In the genomic region with DNA sequence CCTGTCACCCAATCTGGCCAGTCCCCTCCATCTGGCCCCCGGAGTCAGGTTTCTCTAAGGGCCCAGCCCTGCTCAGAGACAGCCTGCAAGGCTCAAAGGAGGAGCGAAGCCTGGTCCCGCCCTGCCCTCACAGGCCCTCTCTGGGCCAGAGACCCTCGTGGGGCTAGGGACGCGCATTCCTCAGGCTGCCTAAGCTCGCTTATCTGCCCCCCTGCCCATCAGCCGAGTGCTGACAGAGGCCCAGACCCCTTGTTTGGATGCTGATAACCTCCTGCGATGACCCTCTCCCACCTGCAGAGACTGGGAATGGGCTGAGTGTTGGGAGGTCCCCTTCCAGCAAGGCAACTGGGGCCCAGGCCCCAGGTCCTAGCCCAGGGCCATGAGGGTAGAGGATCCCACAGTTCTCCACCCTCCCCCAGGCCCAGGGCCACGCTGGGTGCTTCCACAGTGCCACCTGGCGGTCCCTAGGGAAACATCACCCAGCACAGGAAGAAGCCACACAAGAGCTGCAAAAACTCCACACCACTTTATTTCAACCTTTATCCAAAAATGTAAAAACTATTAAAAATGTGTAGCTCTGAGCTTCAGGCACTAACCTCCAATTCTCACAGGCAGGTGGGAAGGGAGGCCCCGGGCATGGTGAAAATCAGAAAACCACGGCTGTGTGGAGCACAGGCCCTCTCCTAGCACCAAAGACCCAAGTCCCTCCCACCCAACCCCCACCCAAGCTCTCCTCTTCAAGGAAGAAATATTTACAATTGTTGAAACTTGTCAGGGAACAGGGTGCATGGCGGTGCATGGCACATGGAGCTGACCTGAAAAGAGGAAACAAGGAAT, we compare ENCODE assay signal across 1 cellular context.
A peak's percentile ranks its signal among the peaks of the same experiment; 100 is the strongest.
TF ChIP-seq lines count a peak whose summit lies in the region.

No MANE protein-coding gene starts in this region.

TF ChIP-seq in K562, 482 proteins besides CTCF, POLR2A, EP300 and RAD21 (continued from another document and continues in another):
- TF ChIP-seq, protein P1, sequence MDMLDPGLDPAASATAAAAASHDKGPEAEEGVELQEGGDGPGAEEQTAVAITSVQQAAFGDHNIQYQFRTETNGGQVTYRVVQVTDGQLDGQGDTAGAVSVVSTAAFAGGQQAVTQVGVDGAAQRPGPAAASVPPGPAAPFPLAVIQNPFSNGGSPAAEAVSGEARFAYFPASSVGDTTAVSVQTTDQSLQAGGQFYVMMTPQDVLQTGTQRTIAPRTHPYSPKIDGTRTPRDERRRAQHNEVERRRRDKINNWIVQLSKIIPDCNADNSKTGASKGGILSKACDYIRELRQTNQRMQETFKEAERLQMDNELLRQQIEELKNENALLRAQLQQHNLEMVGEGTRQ (CRISPR knock-in tag; IDR thresholded peaks at IDR 0.05): no peak
- TF ChIP-seq NFYB (IDR thresholded peaks at IDR 0.05; ENCODE audit: extremely low read depth, insufficient read length) (no peak), KDM5B (IDR thresholded peaks at IDR 0.05; ENCODE audit: insufficient replicate concordance, low read depth, low read length) (no peak), ZBTB17 (CRISPR knock-in tag; IDR thresholded peaks at IDR 0.05) (no peak), NCOA6 (IDR thresholded peaks at IDR 0.05) (no peak), CBFA2T3 (IDR thresholded peaks at IDR 0.05) (no peak), SMC3 (conservative IDR thresholded peaks at IDR 0.05; ENCODE audit: insufficient read depth, low read depth, low read length) (peak; percentile 84), SRSF1 (IDR thresholded peaks at IDR 0.05; ENCODE audit: low read depth, low read length) (no peak), ZNF696 (CRISPR knock-in tag; conservative IDR thresholded peaks at IDR 0.05) (no peak), PHF8 (IDR thresholded peaks at IDR 0.05; ENCODE audit: borderline replicate concordance, low read length) (no peak), RFX7 (CRISPR knock-in tag; IDR thresholded peaks at IDR 0.05) (no peak), SP1 (CRISPR knock-in tag; IDR thresholded peaks at IDR 0.05) (no peak), MEF2A (IDR thresholded peaks at IDR 0.05; ENCODE audit: control insufficient read depth, low read depth, low read length) (no peak), XRCC3 (IDR thresholded peaks at IDR 0.05) (no peak), YBX1 (IDR thresholded peaks at IDR 0.05) (no peak), KLF13 (tag; IDR thresholded peaks at IDR 0.05; ENCODE audit: borderline replicate concordance, low read depth) (no peak), ZNF384 (IDR thresholded peaks at IDR 0.05; ENCODE audit: low read depth, low read length) (0 out of 2 replicates have a peak, but pooled peaks have one; percentile 13), SMAD1 (IDR thresholded peaks at IDR 0.05; ENCODE audit: low read depth, low read length, partially characterized antibody) (no peak), KLF10 (CRISPR knock-in tag; IDR thresholded peaks at IDR 0.05) (no peak), ERF (CRISPR knock-in tag; IDR thresholded peaks at IDR 0.05) (no peak), STAG1 (CRISPR knock-in tag; IDR thresholded peaks at IDR 0.05; ENCODE audit: borderline replicate concordance) (peak; percentile 67; the same call in 1 of the 2 replicates), SREBF2 (CRISPR knock-in tag; IDR thresholded peaks at IDR 0.05) (no peak), IRF2 (CRISPR knock-in tag; IDR thresholded peaks at IDR 0.05) (no peak), BMI1 (IDR thresholded peaks at IDR 0.05; ENCODE audit: low read length) (no peak), CC2D1A (IDR thresholded peaks at IDR 0.05) (peak; percentile 45; the same call in 1 of the 2 replicates), MTA1 (IDR thresholded peaks at IDR 0.05; ENCODE audit: borderline replicate concordance) (no peak), CBFB (CRISPR knock-in tag; IDR thresholded peaks at IDR 0.05) (no peak), ZNF764 (CRISPR knock-in tag; IDR thresholded peaks at IDR 0.05; ENCODE audit: low read depth) (no peak), SPI1 (IDR thresholded peaks at IDR 0.05; ENCODE audit: borderline replicate concordance, low read depth, low read length) (no peak), CTBP1 (IDR thresholded peaks at IDR 0.05; ENCODE audit: borderline replicate concordance) (no peak), ZSCAN29 (IDR thresholded peaks at IDR 0.05) (no peak), SMAD2 (IDR thresholded peaks at IDR 0.05; ENCODE audit: low read depth, low read length) (no peak), ZNF583 (CRISPR knock-in tag; IDR thresholded peaks at IDR 0.05) (no peak), ZBED1 (IDR thresholded peaks at IDR 0.05) (no peak), NRF1 (conservative IDR thresholded peaks at IDR 0.05 in 1 of 2, IDR thresholded peaks at IDR 0.05 in 1 of 2) (no peak)
- TF ChIP-seq, protein P2, sequence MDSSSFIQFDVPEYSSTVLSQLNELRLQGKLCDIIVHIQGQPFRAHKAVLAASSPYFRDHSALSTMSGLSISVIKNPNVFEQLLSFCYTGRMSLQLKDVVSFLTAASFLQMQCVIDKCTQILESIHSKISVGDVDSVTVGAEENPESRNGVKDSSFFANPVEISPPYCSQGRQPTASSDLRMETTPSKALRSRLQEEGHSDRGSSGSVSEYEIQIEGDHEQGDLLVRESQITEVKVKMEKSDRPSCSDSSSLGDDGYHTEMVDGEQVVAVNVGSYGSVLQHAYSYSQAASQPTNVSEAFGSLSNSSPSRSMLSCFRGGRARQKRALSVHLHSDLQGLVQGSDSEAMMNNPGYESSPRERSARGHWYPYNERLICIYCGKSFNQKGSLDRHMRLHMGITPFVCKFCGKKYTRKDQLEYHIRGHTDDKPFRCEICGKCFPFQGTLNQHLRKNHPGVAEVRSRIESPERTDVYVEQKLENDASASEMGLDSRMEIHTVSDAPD (CRISPR knock-in tag; IDR thresholded peaks at IDR 0.05): no peak
- TF ChIP-seq, protein P3, sequence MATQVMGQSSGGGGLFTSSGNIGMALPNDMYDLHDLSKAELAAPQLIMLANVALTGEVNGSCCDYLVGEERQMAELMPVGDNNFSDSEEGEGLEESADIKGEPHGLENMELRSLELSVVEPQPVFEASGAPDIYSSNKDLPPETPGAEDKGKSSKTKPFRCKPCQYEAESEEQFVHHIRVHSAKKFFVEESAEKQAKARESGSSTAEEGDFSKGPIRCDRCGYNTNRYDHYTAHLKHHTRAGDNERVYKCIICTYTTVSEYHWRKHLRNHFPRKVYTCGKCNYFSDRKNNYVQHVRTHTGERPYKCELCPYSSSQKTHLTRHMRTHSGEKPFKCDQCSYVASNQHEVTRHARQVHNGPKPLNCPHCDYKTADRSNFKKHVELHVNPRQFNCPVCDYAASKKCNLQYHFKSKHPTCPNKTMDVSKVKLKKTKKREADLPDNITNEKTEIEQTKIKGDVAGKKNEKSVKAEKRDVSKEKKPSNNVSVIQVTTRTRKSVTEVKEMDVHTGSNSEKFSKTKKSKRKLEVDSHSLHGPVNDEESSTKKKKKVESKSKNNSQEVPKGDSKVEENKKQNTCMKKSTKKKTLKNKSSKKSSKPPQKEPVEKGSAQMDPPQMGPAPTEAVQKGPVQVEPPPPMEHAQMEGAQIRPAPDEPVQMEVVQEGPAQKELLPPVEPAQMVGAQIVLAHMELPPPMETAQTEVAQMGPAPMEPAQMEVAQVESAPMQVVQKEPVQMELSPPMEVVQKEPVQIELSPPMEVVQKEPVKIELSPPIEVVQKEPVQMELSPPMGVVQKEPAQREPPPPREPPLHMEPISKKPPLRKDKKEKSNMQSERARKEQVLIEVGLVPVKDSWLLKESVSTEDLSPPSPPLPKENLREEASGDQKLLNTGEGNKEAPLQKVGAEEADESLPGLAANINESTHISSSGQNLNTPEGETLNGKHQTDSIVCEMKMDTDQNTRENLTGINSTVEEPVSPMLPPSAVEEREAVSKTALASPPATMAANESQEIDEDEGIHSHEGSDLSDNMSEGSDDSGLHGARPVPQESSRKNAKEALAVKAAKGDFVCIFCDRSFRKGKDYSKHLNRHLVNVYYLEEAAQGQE (CRISPR knock-in tag; IDR thresholded peaks at IDR 0.05; ENCODE audit: low read depth): no peak
- TF ChIP-seq, protein P4, sequence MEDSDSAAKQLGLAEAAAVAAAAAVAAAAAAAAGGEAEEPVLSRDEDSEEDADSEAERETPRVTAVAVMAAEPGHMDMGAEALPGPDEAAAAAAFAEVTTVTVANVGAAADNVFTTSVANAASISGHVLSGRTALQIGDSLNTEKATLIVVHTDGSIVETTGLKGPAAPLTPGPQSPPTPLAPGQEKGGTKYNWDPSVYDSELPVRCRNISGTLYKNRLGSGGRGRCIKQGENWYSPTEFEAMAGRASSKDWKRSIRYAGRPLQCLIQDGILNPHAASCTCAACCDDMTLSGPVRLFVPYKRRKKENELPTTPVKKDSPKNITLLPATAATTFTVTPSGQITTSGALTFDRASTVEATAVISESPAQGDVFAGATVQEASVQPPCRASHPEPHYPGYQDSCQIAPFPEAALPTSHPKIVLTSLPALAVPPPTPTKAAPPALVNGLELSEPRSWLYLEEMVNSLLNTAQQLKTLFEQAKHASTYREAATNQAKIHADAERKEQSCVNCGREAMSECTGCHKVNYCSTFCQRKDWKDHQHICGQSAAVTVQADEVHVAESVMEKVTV (CRISPR knock-in tag; IDR thresholded peaks at IDR 0.05): peak; percentile 63
- TF ChIP-seq, protein P5, sequence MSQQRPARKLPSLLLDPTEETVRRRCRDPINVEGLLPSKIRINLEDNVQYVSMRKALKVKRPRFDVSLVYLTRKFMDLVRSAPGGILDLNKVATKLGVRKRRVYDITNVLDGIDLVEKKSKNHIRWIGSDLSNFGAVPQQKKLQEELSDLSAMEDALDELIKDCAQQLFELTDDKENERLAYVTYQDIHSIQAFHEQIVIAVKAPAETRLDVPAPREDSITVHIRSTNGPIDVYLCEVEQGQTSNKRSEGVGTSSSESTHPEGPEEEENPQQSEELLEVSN (IDR thresholded peaks at IDR 0.05; ENCODE audit: borderline replicate concordance in 1 of 2, extremely low read depth in 1 of 2, insufficient read depth in 1 of 2, insufficient read length in 1 of 2, low read depth in 1 of 2, low read length in 1 of 2, poor library complexity in 1 of 2, severe bottlenecking in 1 of 2): no peak
- TF ChIP-seq, protein P6, sequence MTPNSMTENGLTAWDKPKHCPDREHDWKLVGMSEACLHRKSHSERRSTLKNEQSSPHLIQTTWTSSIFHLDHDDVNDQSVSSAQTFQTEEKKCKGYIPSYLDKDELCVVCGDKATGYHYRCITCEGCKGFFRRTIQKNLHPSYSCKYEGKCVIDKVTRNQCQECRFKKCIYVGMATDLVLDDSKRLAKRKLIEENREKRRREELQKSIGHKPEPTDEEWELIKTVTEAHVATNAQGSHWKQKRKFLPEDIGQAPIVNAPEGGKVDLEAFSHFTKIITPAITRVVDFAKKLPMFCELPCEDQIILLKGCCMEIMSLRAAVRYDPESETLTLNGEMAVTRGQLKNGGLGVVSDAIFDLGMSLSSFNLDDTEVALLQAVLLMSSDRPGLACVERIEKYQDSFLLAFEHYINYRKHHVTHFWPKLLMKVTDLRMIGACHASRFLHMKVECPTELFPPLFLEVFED (CRISPR knock-in tag; conservative IDR thresholded peaks at IDR 0.05): no peak
- TF ChIP-seq, protein P7, sequence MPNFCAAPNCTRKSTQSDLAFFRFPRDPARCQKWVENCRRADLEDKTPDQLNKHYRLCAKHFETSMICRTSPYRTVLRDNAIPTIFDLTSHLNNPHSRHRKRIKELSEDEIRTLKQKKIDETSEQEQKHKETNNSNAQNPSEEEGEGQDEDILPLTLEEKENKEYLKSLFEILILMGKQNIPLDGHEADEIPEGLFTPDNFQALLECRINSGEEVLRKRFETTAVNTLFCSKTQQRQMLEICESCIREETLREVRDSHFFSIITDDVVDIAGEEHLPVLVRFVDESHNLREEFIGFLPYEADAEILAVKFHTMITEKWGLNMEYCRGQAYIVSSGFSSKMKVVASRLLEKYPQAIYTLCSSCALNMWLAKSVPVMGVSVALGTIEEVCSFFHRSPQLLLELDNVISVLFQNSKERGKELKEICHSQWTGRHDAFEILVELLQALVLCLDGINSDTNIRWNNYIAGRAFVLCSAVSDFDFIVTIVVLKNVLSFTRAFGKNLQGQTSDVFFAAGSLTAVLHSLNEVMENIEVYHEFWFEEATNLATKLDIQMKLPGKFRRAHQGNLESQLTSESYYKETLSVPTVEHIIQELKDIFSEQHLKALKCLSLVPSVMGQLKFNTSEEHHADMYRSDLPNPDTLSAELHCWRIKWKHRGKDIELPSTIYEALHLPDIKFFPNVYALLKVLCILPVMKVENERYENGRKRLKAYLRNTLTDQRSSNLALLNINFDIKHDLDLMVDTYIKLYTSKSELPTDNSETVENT (CRISPR knock-in tag; IDR thresholded peaks at IDR 0.05): no peak
- TF ChIP-seq, protein P8, sequence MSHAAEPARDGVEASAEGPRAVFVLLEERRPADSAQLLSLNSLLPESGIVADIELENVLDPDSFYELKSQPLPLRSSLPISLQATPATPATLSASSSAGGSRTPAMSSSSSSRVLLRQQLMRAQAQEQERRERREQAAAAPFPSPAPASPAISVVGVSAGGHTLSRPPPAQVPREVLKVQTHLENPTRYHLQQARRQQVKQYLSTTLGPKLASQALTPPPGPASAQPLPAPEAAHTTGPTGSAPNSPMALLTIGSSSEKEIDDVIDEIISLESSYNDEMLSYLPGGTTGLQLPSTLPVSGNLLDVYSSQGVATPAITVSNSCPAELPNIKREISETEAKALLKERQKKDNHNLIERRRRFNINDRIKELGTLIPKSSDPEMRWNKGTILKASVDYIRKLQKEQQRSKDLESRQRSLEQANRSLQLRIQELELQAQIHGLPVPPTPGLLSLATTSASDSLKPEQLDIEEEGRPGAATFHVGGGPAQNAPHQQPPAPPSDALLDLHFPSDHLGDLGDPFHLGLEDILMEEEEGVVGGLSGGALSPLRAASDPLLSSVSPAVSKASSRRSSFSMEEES (CRISPR knock-in tag; IDR thresholded peaks at IDR 0.05): no peak
- TF ChIP-seq, protein P9, sequence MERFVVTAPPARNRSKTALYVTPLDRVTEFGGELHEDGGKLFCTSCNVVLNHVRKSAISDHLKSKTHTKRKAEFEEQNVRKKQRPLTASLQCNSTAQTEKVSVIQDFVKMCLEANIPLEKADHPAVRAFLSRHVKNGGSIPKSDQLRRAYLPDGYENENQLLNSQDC (CRISPR knock-in tag; IDR thresholded peaks at IDR 0.05): no peak
- TF ChIP-seq, protein P10, sequence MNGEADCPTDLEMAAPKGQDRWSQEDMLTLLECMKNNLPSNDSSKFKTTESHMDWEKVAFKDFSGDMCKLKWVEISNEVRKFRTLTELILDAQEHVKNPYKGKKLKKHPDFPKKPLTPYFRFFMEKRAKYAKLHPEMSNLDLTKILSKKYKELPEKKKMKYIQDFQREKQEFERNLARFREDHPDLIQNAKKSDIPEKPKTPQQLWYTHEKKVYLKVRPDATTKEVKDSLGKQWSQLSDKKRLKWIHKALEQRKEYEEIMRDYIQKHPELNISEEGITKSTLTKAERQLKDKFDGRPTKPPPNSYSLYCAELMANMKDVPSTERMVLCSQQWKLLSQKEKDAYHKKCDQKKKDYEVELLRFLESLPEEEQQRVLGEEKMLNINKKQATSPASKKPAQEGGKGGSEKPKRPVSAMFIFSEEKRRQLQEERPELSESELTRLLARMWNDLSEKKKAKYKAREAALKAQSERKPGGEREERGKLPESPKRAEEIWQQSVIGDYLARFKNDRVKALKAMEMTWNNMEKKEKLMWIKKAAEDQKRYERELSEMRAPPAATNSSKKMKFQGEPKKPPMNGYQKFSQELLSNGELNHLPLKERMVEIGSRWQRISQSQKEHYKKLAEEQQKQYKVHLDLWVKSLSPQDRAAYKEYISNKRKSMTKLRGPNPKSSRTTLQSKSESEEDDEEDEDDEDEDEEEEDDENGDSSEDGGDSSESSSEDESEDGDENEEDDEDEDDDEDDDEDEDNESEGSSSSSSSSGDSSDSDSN (IDR thresholded peaks at IDR 0.05; ENCODE audit: borderline replicate concordance in 1 of 2, low read depth in 2 of 2, low read length in 2 of 2): no peak
- TF ChIP-seq, protein P11, sequence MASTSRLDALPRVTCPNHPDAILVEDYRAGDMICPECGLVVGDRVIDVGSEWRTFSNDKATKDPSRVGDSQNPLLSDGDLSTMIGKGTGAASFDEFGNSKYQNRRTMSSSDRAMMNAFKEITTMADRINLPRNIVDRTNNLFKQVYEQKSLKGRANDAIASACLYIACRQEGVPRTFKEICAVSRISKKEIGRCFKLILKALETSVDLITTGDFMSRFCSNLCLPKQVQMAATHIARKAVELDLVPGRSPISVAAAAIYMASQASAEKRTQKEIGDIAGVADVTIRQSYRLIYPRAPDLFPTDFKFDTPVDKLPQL (IDR thresholded peaks at IDR 0.05; ENCODE audit: extremely low read depth, insufficient read length): no peak
